8 cellular contexts compared by ENCODE assay signal in the genomic region with DNA sequence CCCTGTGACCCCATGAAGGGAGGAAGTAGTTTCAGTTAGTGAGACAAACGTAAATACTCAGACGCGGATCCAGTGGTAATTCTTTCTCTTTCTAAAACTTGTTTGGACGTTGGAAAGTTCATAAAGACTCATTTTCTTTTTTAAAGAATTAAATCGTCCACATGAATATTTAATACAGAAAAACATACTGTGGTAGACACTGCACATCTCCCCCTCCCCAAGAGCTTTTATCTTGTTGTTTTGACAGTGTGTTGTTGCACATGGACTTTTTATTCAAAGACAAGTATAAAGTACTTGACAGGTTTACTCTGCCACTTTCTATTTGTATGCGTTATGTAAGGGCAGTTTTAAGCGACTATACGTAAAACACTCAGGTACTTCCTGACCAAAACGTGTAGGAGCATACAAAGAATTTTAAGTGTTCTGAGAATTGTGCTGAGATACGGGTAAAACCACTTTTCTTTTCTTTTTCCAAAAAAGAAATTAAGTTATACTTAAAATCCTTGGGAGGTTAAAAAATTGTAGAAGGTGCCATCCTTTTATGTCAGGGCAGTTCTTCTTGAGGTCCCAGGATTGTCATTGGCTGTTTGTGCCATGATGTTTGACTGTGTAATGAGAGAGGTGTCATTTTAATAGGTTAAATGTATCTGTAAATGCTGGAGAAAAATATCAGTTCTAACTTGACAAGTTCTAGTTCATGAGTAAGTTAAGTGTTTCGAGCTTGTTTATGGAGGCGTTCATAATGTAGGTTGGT. TPM values are rescaled to one million over a fixed set of nuclear protein-coding genes. Genes with fewer than 3 reads are reported as not detected.
A peak's percentile ranks its signal among the peaks of the same experiment; 100 is the strongest.
DNase-seq lines count a peak whose midpoint lies in the region; ATAC-seq and TF ChIP-seq lines count a peak whose summit lies in the region.

No MANE protein-coding gene starts in this region.

- peak overlapping the region; percentile 75 for H3K4me2 ChIP-seq in MM.1S (ENCODE audit: low read depth, low read length)

- H3K27ac Mint-ChIP-seq in activated CD4-positive, alpha-beta T cell treated with anti-CD3 and anti-CD28 coated beads, Interleukin-2, amount 10 ng/mL, durations not matched to agents 7 days and 5 days, result peak overlapping the region; percentile 97

- H3K4me3 Mint-ChIP-seq in activated CD4-positive, alpha-beta T cell treated with anti-CD3 and anti-CD28 coated beads, Interleukin-2, amount 10 ng/mL, durations not matched to agents 7 days and 5 days, result peak overlapping the region; percentile 77

- H3K27ac ChIP-seq in MM.1S (ENCODE audit: low read length) (peak overlapping the region; percentile 86), VCaP (peak overlapping the region; percentile 97), foreskin keratinocyte (peak overlapping the region; percentile 94), rectal smooth muscle tissue (ENCODE audit: low read depth, low read length) (peak overlapping the region; percentile 97)

- H2AFZ ChIP-seq in MM.1S (ENCODE audit: low read length), result peak overlapping the region; percentile 79

- H3K9ac ChIP-seq in MM.1S (ENCODE audit: low read length) (peak overlapping the region; percentile 91), rectal smooth muscle tissue (ENCODE audit: low read length) (peak overlapping the region; percentile 94)

- peaks cover 96% of the 10 kb centered on the region for H3K79me2 ChIP-seq in MM.1S (ENCODE audit: low read length)

- peaks cover 47% of the 10 kb centered on the region for H3K4me1 Mint-ChIP-seq in activated CD4-positive, alpha-beta T cell treated with anti-CD3 and anti-CD28 coated beads, Interleukin-2, amount 10 ng/mL, durations not matched to agents 7 days and 5 days

- H3F3A ChIP-seq in MM.1S (ENCODE audit: insufficient read depth, low read length), result peaks cover 36% of the 10 kb centered on the region

- H3K9me3 ChIP-seq in MM.1S (replicated peaks; ENCODE audit: insufficient read depth, low read length), result no peaks in the 10 kb centered on the region

- ATAC-seq in foreskin keratinocyte (no peak), sciatic nerve (no peak)

- H3K4me1 ChIP-seq in MM.1S (ENCODE audit: low read length) (peaks cover 27% of the 10 kb centered on the region), foreskin keratinocyte (peaks cover 18% of the 10 kb centered on the region), rectal smooth muscle tissue (ENCODE audit: control insufficient read depth, insufficient read depth, low read length) (peaks cover 19% of the 10 kb centered on the region)

- CTCF ChIA-PET in activated CD4-positive, alpha-beta T cell treated with anti-CD3 and anti-CD28 coated beads, Interleukin-2, amount 10 ng/mL, durations not matched to agents 7 days and 5 days (lab: Charles Lee), result interaction anchor here (1.1 to 1.6 kb wide), 3 partner anchors 8 to 119 kb away, joined by 3 read pairs; no protein-coding TSS in a partner anchor

- H3K9me2 ChIP-seq in MM.1S (replicated peaks; ENCODE audit: insufficient read depth, low read length), result no peaks in the 10 kb centered on the region

- H3K9me3 Mint-ChIP-seq in activated CD4-positive, alpha-beta T cell treated with anti-CD3 and anti-CD28 coated beads, Interleukin-2, amount 10 ng/mL, durations not matched to agents 7 days and 5 days, result no peaks in the 10 kb centered on the region

- peak overlapping the region; percentile 95 for H3K4me3 ChIP-seq in MM.1S (ENCODE audit: low read length)
- H3K4me3 ChIP-seq in rectal smooth muscle tissue (ENCODE audit: low read length), result peak overlapping the region; percentile 83

- POLR2A ChIA-PET in activated CD4-positive, alpha-beta T cell treated with anti-CD3 and anti-CD28 coated beads, Interleukin-2, amount 10 ng/mL, durations not matched to agents 7 days and 5 days (lab: Charles Lee), result no interaction called here

- H3K27me3 Mint-ChIP-seq in activated CD4-positive, alpha-beta T cell treated with anti-CD3 and anti-CD28 coated beads, Interleukin-2, amount 10 ng/mL, durations not matched to agents 7 days and 5 days, result no peaks in the 10 kb centered on the region

- intact Hi-C loops in sciatic nerve (cut with DNase I), result no loop called here

- H3K27me3 ChIP-seq in MM.1S (replicated peaks; ENCODE audit: insufficient read depth, low read length) (no peaks in the 10 kb centered on the region), foreskin keratinocyte (no peaks in the 10 kb centered on the region), rectal smooth muscle tissue (ENCODE audit: control insufficient read depth, insufficient read depth, low read length) (no peaks in the 10 kb centered on the region)

- no peaks in the 10 kb centered on the region for H3K36me3 ChIP-seq in MM.1S (replicated peaks; ENCODE audit: insufficient read depth, low read length)
- H3K36me3 ChIP-seq in rectal smooth muscle tissue (ENCODE audit: control insufficient read depth, insufficient read depth, low read length), result no peaks in the 10 kb centered on the region

- TF ChIP-seq CTCF in MM.1S (IDR thresholded peaks at IDR 0.05; ENCODE audit: low read length), result no peak
- no peak for TF ChIP-seq CTCF in VCaP (conservative IDR thresholded peaks at IDR 0.05)
- TF ChIP-seq CTCF in foreskin keratinocyte (conservative IDR thresholded peaks at IDR 0.05), result no peak

- peaks cover 53% of the 10 kb centered on the region for H4K20me1 ChIP-seq in MM.1S (ENCODE audit: insufficient read depth, low read length)

- H3K36me3 Mint-ChIP-seq in activated CD4-positive, alpha-beta T cell treated with anti-CD3 and anti-CD28 coated beads, Interleukin-2, amount 10 ng/mL, durations not matched to agents 7 days and 5 days (ENCODE audit: low read depth), result peaks cover 7% of the 10 kb centered on the region

- peak; percentile 48 for DNase-seq in activated CD4-positive, alpha-beta T cell treated with anti-CD3 and anti-CD28 coated beads, Interleukin-2, amount 10 ng/mL, durations not matched to agents 7 days and 5 days
- DNase-seq in activated CD4-positive, alpha-beta T cell treated with anti-CD3 and anti-CD28 coated beads, Interleukin-2, amount 50 U/mL, for 4 hours, result no peak
- DNase-seq in MM.1S, result no peak
- peak; percentile 41 to 68 for DNase-seq in foreskin keratinocyte
- no peak for DNase-seq in sciatic nerve (ENCODE audit: low spot score)
- DNase-seq in mesenteric fat pad (ENCODE audit: low spot score), result no peak

RNA-seq across cellular contexts. Expression of gene NIPBL, which starts 1.3 kb away (rescaled TPM):
- 10 to 100 TPM; 59.4 to 72.8 TPM for total RNA-seq in activated CD4-positive, alpha-beta T cell treated with anti-CD3 and anti-CD28 coated beads, Interleukin-2, amount 10 ng/mL, durations not matched to agents 7 days and 5 days
- total RNA-seq in foreskin keratinocyte (22.8 and 24.9 TPM in 2 replicates), sciatic nerve (97.0 TPM), mesenteric fat pad (57.3 TPM)
- 7.4 and 7.8 TPM in 2 replicates for polyA plus RNA-seq in foreskin keratinocyte

Comparison
In these comparisons a context has a peak if more than half of its experiments do, and no peak if none do; other contexts are left out.
1. DNase-seq: peak in activated CD4-positive, alpha-beta T cell treated with anti-CD3 and anti-CD28 coated beads, Interleukin-2, amount 10 ng/mL, durations not matched to agents 7 days and 5 days (single experiment) and foreskin keratinocyte (2 of 2); none in activated CD4-positive, alpha-beta T cell treated with anti-CD3 and anti-CD28 coated beads, Interleukin-2, amount 50 U/mL, for 4 hours (0 of 2), MM.1S (single experiment), sciatic nerve (single experiment) and mesenteric fat pad (single experiment).
2. Peak in every context shown above with its lines, with median percentiles within 50 percentile points of each other: H3K27ac ChIP-seq.